In genomic region chrX:7580127-7580526, GRCh38 we compare ENCODE assay signal across 24 cellular contexts.
"Had no signal": no experiment of that assay in that cellular context is flagged by ENCODE, and none has a peak within 500 bp of the region (broad histone marks: within the 10 kb centered on the region; RNA-seq: fewer than 3 reads in every experiment).

No MANE protein-coding gene starts in this region.

- ATAC-seq: gastrocnemius medialis; heart right ventricle; left lung; lower lobe of right lung; naive thymus-derived CD4-positive, alpha-beta T cell; psoas muscle had no signal

- H3K27me3 ChIP-seq: esophagus muscularis mucosa, gastrocnemius medialis, heart right ventricle, left lung, neutrophil, sigmoid colon, stomach, transverse colon had no signal

- H3K27ac ChIP-seq: coronary artery, esophagus muscularis mucosa, gastrocnemius medialis, heart right ventricle, left lung, lower lobe of right lung, neutrophil, psoas muscle, sigmoid colon, stomach, thoracic aorta, transverse colon had no signal

- H3K9me3 ChIP-seq: esophagus muscularis mucosa, gastrocnemius medialis, heart right ventricle, left lung, lower lobe of right lung, neutrophil, psoas muscle, sigmoid colon, stomach, thoracic aorta, transverse colon had no signal

- DNase-seq: effector CD4-positive, alpha-beta T cell; endodermal cell; gastrocnemius medialis; heart right ventricle; hypothalamus; islet precursor cell; left lung; lower lobe of right lung; mesenchymal stem cell; naive thymus-derived CD4-positive, alpha-beta T cell; nephron progenitor cell; psoas muscle; sigmoid colon; small intestine; stimulated activated CD4-positive, alpha-beta T cell treated with anti-CD3 and anti-CD28 coated beads, Interleukin-12 subunit alpha, Interleukin-12 subunit beta, amount 100 ng/mL, for 4 hours; stimulated activated naive CD4-positive, alpha-beta T cell; stomach; substantia nigra; transverse colon had no signal

- H3K4me1 ChIP-seq: esophagus muscularis mucosa, gastrocnemius medialis, heart right ventricle, left lung, lower lobe of right lung, psoas muscle, sigmoid colon, stomach, transverse colon had no signal

- FAIRE-seq: endothelial cell of umbilical vein, small intestine had no signal

- H3K36me3 ChIP-seq: esophagus muscularis mucosa, gastrocnemius medialis, heart right ventricle, left lung, lower lobe of right lung, neutrophil, sigmoid colon, stomach, thoracic aorta, transverse colon had no signal

- H3K4me3 ChIP-seq: coronary artery, esophagus muscularis mucosa, gastrocnemius medialis, heart right ventricle, left lung, lower lobe of right lung, psoas muscle, sigmoid colon, stomach, thoracic aorta, transverse colon had no signal
